Comparison of ENCODE assay signal across 2 cellular contexts in the genomic region with DNA sequence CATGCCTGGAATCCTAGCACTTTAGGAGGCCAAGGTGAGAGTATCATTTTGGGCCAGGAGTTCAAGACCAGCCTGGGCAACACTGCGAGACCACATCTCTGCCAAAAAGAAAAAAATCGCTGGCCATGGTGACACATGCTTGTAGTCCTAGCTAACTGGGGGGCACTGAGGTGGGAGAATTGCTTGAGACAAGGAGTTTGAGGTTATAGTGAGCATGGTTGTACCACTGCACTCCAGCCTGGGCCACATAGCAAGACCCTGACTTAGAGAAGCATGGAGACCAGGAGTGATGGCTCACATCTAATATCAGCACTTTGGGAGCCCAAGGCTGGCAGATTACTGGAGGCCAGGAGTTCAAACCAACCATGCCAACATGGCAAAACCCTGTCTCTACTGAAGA.
TF ChIP-seq lines count a peak whose summit lies in the region.

No MANE protein-coding gene starts in this region.

TF ChIP-seq in WTC11, 78 proteins besides CTCF, POLR2A, EP300 and RAD21:
- TF ChIP-seq, protein P1, sequence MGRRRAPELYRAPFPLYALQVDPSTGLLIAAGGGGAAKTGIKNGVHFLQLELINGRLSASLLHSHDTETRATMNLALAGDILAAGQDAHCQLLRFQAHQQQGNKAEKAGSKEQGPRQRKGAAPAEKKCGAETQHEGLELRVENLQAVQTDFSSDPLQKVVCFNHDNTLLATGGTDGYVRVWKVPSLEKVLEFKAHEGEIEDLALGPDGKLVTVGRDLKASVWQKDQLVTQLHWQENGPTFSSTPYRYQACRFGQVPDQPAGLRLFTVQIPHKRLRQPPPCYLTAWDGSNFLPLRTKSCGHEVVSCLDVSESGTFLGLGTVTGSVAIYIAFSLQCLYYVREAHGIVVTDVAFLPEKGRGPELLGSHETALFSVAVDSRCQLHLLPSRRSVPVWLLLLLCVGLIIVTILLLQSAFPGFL (CRISPR knock-in tag; IDR thresholded peaks at IDR 0.05; ENCODE audit: borderline replicate concordance), result no peak
- TF ChIP-seq NFATC4 (CRISPR knock-in tag; IDR thresholded peaks at IDR 0.05), result no peak
- peak; percentile 86 for TF ChIP-seq ZNF121 (CRISPR knock-in tag; IDR thresholded peaks at IDR 0.05)
- TF ChIP-seq FOXK1 (CRISPR knock-in tag; IDR thresholded peaks at IDR 0.05), result no peak
- TF ChIP-seq NFE2L1 (CRISPR knock-in tag; IDR thresholded peaks at IDR 0.05), result no peak
- no peak for TF ChIP-seq OVOL2 (CRISPR knock-in tag; IDR thresholded peaks at IDR 0.05; ENCODE audit: borderline replicate concordance)

TF ChIP-seq in H1, 55 proteins besides CTCF, POLR2A, EP300 and RAD21:
- TF ChIP-seq EGR1 (IDR thresholded peaks at IDR 0.05; ENCODE audit: borderline replicate concordance, low read depth, low read length) (no peak), POLR2AphosphoS5 (IDR thresholded peaks at IDR 0.05; ENCODE audit: low read depth, low read length) (peak; percentile 65; the same call in 1 of the 2 replicates)
TF ChIP-seq in H1: peak in this region for 1.
